ENCODE assay signal across 1 cellular context in the genomic region with DNA sequence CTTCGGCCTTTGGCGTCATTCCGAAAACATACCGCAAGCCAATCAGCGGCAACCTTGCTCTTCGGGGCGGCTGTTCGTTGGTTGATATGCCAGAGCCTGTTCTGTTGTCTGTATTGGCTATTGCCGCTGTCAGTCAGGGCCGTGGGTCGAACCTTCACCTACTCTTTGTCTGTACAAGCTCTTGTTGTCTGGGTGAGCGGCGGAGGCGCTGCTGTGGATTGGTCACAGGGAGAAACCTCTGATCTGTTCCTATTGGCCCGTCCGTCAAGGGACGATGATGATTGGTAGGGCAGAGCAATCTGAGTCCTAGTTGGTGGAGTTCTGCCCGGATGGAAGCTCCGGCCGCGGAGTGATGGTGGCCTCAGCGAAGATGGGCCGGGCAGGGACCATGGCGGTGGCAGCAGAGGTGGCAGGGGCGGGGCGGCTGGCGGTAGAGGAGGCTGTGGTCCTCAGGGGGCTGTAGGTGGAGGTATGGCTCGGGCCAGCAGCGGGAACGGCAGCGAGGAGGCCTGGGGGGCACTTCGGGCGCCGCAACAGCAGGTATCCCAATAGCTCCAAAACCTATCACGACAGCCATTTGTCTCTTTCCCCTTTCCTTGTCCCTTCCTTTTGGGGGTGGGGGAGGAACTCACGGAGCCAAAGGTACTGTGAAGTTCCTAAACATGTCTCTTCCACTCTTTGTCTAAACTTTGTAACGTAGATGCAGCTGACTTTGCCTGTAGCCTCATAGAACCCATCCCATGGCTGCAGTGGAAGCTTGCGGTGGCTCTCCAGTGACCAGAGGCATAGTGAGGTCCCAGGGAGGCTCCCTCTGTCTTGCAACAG.
A peak's percentile ranks its signal among the peaks of the same experiment; 100 is the strongest.
TF ChIP-seq lines count a peak whose summit lies in the region.

TSS of gene WBP1 (plus strand) at position 307 of the 825 bp plus-strand sequence. CDS start at position 472, 165 bp downstream.

TF ChIP-seq in HepG2, 621 proteins besides CTCF, POLR2A, EP300 and RAD21 (continued from another document and continues in another):
- TF ChIP-seq ZNF597 (CRISPR knock-in tag; IDR thresholded peaks at IDR 0.05) (no peak), ZNF512 (CRISPR knock-in tag; IDR thresholded peaks at IDR 0.05) (no peak), ZNF550 (CRISPR knock-in tag; IDR thresholded peaks at IDR 0.05; ENCODE audit: borderline replicate concordance) (no peak), BCL3 (CRISPR knock-in tag; IDR thresholded peaks at IDR 0.05) (no peak; the same call in 1 of the 2 replicates), ZNF382 (CRISPR knock-in tag; IDR thresholded peaks at IDR 0.05; ENCODE audit: borderline replicate concordance) (no peak), PBX3 (CRISPR knock-in tag; IDR thresholded peaks at IDR 0.05; ENCODE audit: borderline replicate concordance) (no peak; the same call in 1 of the 2 replicates), ZBTB21 (CRISPR knock-in tag; IDR thresholded peaks at IDR 0.05) (no peak), CCAR2 (optimal IDR thresholded peaks at IDR 0.05; ENCODE audit: low read depth, low read length) (no peak), ZNF292 (CRISPR knock-in tag; IDR thresholded peaks at IDR 0.05; ENCODE audit: borderline replicate concordance, low read depth) (no peak), ZSCAN31 (CRISPR knock-in tag; IDR thresholded peaks at IDR 0.05; ENCODE audit: low read depth) (peak; percentile 37; the same call in 1 of the 2 replicates), HDAC1 (CRISPR knock-in tag; IDR thresholded peaks at IDR 0.05) (no peak; the same call in 1 of the 2 replicates), MEIS2 (CRISPR knock-in tag; IDR thresholded peaks at IDR 0.05) (no peak), NCOA5 (CRISPR knock-in tag; IDR thresholded peaks at IDR 0.05) (no peak), CHD4 (IDR thresholded peaks at IDR 0.05; ENCODE audit: borderline replicate concordance, low read length) (no peak), TRIM24 (CRISPR knock-in tag; IDR thresholded peaks at IDR 0.05) (no peak), ZMYM2 (CRISPR knock-in tag; IDR thresholded peaks at IDR 0.05) (no peak), SKI (IDR thresholded peaks at IDR 0.05; ENCODE audit: partially characterized antibody) (peak; percentile 55), KLF12 (CRISPR knock-in tag; IDR thresholded peaks at IDR 0.05; ENCODE audit: borderline replicate concordance) (no peak), ZBTB20 (CRISPR knock-in tag; IDR thresholded peaks at IDR 0.05; ENCODE audit: borderline replicate concordance, low read depth) (no peak; the same call in 1 of the 2 replicates), FOXP1 (IDR thresholded peaks at IDR 0.05) (peak; percentile 76), FOXP1 (CRISPR knock-in tag; IDR thresholded peaks at IDR 0.05) (no peak), RBAK (CRISPR knock-in tag; IDR thresholded peaks at IDR 0.05) (no peak), ELK4 (CRISPR knock-in tag; IDR thresholded peaks at IDR 0.05; ENCODE audit: borderline replicate concordance) (no peak), ZNF460 (CRISPR knock-in tag; IDR thresholded peaks at IDR 0.05; ENCODE audit: borderline replicate concordance) (no peak), HOMEZ (CRISPR knock-in tag; IDR thresholded peaks at IDR 0.05; ENCODE audit: low read depth) (0 out of 2 replicates have a peak, but pooled peaks have one; percentile 24), ZFP82 (CRISPR knock-in tag; IDR thresholded peaks at IDR 0.05; ENCODE audit: borderline replicate concordance) (no peak), PATZ1 (CRISPR knock-in tag; IDR thresholded peaks at IDR 0.05) (0 out of 2 replicates have a peak, but pooled peaks have one; percentile 5), ZC3H13 (CRISPR knock-in tag; IDR thresholded peaks at IDR 0.05) (peak; percentile 23; the same call in 1 of the 2 replicates), ZNF563 (CRISPR knock-in tag; IDR thresholded peaks at IDR 0.05) (no peak)
- TF ChIP-seq, protein P1, sequence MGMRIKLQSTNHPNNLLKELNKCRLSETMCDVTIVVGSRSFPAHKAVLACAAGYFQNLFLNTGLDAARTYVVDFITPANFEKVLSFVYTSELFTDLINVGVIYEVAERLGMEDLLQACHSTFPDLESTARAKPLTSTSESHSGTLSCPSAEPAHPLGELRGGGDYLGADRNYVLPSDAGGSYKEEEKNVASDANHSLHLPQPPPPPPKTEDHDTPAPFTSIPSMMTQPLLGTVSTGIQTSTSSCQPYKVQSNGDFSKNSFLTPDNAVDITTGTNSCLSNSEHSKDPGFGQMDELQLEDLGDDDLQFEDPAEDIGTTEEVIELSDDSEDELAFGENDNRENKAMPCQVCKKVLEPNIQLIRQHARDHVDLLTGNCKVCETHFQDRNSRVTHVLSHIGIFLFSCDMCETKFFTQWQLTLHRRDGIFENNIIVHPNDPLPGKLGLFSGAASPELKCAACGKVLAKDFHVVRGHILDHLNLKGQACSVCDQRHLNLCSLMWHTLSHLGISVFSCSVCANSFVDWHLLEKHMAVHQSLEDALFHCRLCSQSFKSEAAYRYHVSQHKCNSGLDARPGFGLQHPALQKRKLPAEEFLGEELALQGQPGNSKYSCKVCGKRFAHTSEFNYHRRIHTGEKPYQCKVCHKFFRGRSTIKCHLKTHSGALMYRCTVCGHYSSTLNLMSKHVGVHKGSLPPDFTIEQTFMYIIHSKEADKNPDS (CRISPR knock-in tag; IDR thresholded peaks at IDR 0.05): no peak
- TF ChIP-seq, protein P2, sequence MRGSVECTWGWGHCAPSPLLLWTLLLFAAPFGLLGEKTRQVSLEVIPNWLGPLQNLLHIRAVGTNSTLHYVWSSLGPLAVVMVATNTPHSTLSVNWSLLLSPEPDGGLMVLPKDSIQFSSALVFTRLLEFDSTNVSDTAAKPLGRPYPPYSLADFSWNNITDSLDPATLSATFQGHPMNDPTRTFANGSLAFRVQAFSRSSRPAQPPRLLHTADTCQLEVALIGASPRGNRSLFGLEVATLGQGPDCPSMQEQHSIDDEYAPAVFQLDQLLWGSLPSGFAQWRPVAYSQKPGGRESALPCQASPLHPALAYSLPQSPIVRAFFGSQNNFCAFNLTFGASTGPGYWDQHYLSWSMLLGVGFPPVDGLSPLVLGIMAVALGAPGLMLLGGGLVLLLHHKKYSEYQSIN (CRISPR knock-in tag; IDR thresholded peaks at IDR 0.05; ENCODE audit: borderline replicate concordance): no peak
- TF ChIP-seq, protein P3, sequence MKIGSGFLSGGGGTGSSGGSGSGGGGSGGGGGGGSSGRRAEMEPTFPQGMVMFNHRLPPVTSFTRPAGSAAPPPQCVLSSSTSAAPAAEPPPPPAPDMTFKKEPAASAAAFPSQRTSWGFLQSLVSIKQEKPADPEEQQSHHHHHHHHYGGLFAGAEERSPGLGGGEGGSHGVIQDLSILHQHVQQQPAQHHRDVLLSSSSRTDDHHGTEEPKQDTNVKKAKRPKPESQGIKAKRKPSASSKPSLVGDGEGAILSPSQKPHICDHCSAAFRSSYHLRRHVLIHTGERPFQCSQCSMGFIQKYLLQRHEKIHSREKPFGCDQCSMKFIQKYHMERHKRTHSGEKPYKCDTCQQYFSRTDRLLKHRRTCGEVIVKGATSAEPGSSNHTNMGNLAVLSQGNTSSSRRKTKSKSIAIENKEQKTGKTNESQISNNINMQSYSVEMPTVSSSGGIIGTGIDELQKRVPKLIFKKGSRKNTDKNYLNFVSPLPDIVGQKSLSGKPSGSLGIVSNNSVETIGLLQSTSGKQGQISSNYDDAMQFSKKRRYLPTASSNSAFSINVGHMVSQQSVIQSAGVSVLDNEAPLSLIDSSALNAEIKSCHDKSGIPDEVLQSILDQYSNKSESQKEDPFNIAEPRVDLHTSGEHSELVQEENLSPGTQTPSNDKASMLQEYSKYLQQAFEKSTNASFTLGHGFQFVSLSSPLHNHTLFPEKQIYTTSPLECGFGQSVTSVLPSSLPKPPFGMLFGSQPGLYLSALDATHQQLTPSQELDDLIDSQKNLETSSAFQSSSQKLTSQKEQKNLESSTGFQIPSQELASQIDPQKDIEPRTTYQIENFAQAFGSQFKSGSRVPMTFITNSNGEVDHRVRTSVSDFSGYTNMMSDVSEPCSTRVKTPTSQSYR (CRISPR knock-in tag; IDR thresholded peaks at IDR 0.05; ENCODE audit: borderline replicate concordance): peak; percentile 24; the same call in 1 of the 2 replicates
